Comparison of ENCODE assay signal across 17 cellular contexts in the genomic region with DNA sequence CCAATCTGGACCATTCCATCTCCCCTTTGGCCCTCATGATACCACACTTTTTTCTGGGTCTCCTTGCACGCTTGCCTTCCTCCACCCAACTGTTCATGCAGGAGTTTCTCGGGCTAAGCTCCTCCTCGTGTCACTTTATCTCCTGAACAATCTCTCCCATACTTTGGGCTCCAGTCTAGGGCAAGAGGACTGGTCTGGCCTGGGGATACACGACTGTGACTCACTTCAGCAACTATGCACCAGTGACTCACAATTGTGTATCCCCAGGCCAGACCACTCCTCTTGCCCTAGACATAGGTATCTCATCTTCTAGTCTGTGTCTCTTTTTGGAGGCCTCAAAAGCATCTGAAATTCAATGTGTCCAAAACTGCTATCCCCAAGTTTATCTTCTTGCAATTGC.
DNase-seq lines count a peak whose midpoint lies in the region; ATAC-seq and TF ChIP-seq lines count a peak whose summit lies in the region.
"Had no signal": no experiment of that assay in that cellular context is flagged by ENCODE, and none has a peak within 500 bp of the region (broad histone marks: within the 10 kb centered on the region; RNA-seq: fewer than 3 reads in every experiment).

No MANE protein-coding gene starts in this region.

- no peaks in the 10 kb centered on the region for H4K20me1 ChIP-seq in mammary epithelial cell (ENCODE audit: insufficient read depth, low read length)

- H3K4me3 ChIP-seq in AG10803 (ENCODE audit: low read length) (no peak overlapping the region), mammary epithelial cell (replicated peaks in 1 of 3; ENCODE audit: insufficient read depth in 1 of 3, low read depth in 2 of 3, low read length in 3 of 3) (no peak overlapping the region), kidney epithelial cell (ENCODE audit: low read depth, low read length) (no peak overlapping the region)

- H3K36me3 Mint-ChIP-seq in natural killer cell: no peaks in the 10 kb centered on the region
- H3K36me3 Mint-ChIP-seq: mesothelial cell of epicardium had no signal

- no peak overlapping the region for H3K27ac Mint-ChIP-seq in natural killer cell
- H3K27ac Mint-ChIP-seq: stimulated activated naive CD8-positive, alpha-beta T cell treated with anti-CD3 and anti-CD28 coated beads, Interleukin-15, Interleukin-2, amounts not matched to agents 100 ng/mL and 50 ng/mL, for 24 hours had no signal

- H3K4me1 ChIP-seq in mammary epithelial cell (ENCODE audit: insufficient read depth, low read length): peaks cover 42% of the 10 kb centered on the region

- no peak overlapping the region for H3K4me3 Mint-ChIP-seq in natural killer cell
- H3K4me3 Mint-ChIP-seq: mesothelial cell of epicardium; stimulated activated naive CD8-positive, alpha-beta T cell treated with anti-CD3 and anti-CD28 coated beads, Interleukin-15, Interleukin-2, amounts not matched to agents 100 ng/mL and 50 ng/mL, for 24 hours had no signal

- ATAC-seq in HG03378 (IDR thresholded peaks at IDR 0.05; ENCODE audit: unreplicated experiment) (no peak), natural killer cell (no peak)

- intact Hi-C loops in mammary epithelial cell (cut with micrococcal nuclease) (no loop called here), natural killer cell (cut with micrococcal nuclease) (no loop called here)

- dilution Hi-C loops in mammary epithelial cell (cut with HindIII; ENCODE audit: low sequenced_read_pairs): no loop called here

- CTCF ChIA-PET in mammary epithelial cell (lab: Charles Lee; ENCODE audit: low non-redundant PET): no interaction called here

- in situ Hi-C loops in mammary epithelial cell (cut with MboI; ENCODE audit: low sequenced_read_pairs in 2 of 2): no loop called here

- DNase-seq in AG10803 (ENCODE audit: low read depth) (peak; percentile 24), HT1080 (ENCODE audit: low read depth) (peak; percentile 78), mammary epithelial cell (peak; percentile 90), kidney epithelial cell (ENCODE audit: low read depth) (peak; percentile 39), natural killer cell (no peak), NCI-H2107 treated with DMSO at 0.1 percent for 48 hours (lab: John Stamatoyannopoulos, UW; ENCODE audit: unreplicated experiment) (no peak)
- DNase-seq in activated CD4-positive, CD25-positive, alpha-beta regulatory T cell (lab: John Stamatoyannopoulos, UW): no peak
- DNase-seq: activated CD4-positive, alpha-beta T cell treated with anti-CD3 and anti-CD28 coated beads for 4 hours; cortex of kidney; NCI-H1436 treated with DMSO at 0.1 percent for 48 hours; NCI-H526 treated with DMSO at 0.1 percent for 48 hours; nucleus accumbens; small intestine had no signal

- no peaks in the 10 kb centered on the region for H3K36me3 ChIP-seq in mammary epithelial cell (ENCODE audit: insufficient read depth, low read length)
- H3K36me3 ChIP-seq in kidney epithelial cell (ENCODE audit: control insufficient read depth, insufficient read depth, low read length): no peaks in the 10 kb centered on the region

- no peaks in the 10 kb centered on the region for H3K27me3 Mint-ChIP-seq in natural killer cell (ENCODE audit: low read depth in 2 of 2)
- H3K27me3 Mint-ChIP-seq: stimulated activated naive CD8-positive, alpha-beta T cell treated with anti-CD3 and anti-CD28 coated beads, Interleukin-15, Interleukin-2, amounts not matched to agents 100 ng/mL and 50 ng/mL, for 24 hours had no signal

- H3K27me3 ChIP-seq in mammary epithelial cell (ENCODE audit: insufficient read depth, low read length) (no peaks in the 10 kb centered on the region), kidney epithelial cell (ENCODE audit: control insufficient read depth, insufficient read depth, low read length) (no peaks in the 10 kb centered on the region)

- H3K9me3 Mint-ChIP-seq in natural killer cell: no peaks in the 10 kb centered on the region
- H3K9me3 Mint-ChIP-seq: mesothelial cell of epicardium; stimulated activated naive CD8-positive, alpha-beta T cell treated with anti-CD3 and anti-CD28 coated beads, Interleukin-15, Interleukin-2, amounts not matched to agents 100 ng/mL and 50 ng/mL, for 24 hours had no signal

- WGBS in mammary epithelial cell (ENCODE audit: low coverage, missing lambda C conversion rate): 11% methylated on average over 3 of the region's 4 CpGs

- TF ChIP-seq CTCF in AG10803 (conservative IDR thresholded peaks at IDR 0.05; ENCODE audit: low read length) (no peak), mammary epithelial cell (conservative IDR thresholded peaks at IDR 0.05 in 1 of 2, IDR thresholded peaks at IDR 0.05 in 1 of 2; ENCODE audit: extremely low read depth in 1 of 2, insufficient read depth in 1 of 2, low read depth in 1 of 2, low read length in 2 of 2) (no peak), kidney epithelial cell (IDR thresholded peaks at IDR 0.05; ENCODE audit: insufficient read depth, low read length, poor library complexity, severe bottlenecking) (no peak), natural killer cell (IDR thresholded peaks at IDR 0.05) (no peak)

- no peak overlapping the region for H3K9ac ChIP-seq in mammary epithelial cell (ENCODE audit: insufficient read depth, low read length)
- H3K9ac ChIP-seq: KMS-11 had no signal

- H3K4me2 ChIP-seq in mammary epithelial cell (ENCODE audit: insufficient read depth, low read depth, low read length): peak overlapping the region; percentile 43
- H3K4me2 ChIP-seq: KMS-11 had no signal

- no peaks in the 10 kb centered on the region for H3K4me1 Mint-ChIP-seq in natural killer cell

- no peaks in the 10 kb centered on the region for H3K9me3 ChIP-seq in mammary epithelial cell (replicated peaks; ENCODE audit: insufficient read depth, low read length)

- no peaks in the 10 kb centered on the region for H3K79me2 ChIP-seq in mammary epithelial cell (ENCODE audit: insufficient read depth, low read length)

- peak overlapping the region; percentile 48 for H3K27ac ChIP-seq in mammary epithelial cell (ENCODE audit: insufficient read depth, low read depth, low read length)
- H3K27ac ChIP-seq: KMS-11 had no signal

- BruUV-seq in mammary epithelial cell (replicated peaks; lab: Mats Ljungman, UMichigan): no TSS peak

- peak overlapping the region; percentile 35 for H2AFZ ChIP-seq in mammary epithelial cell (ENCODE audit: low read depth, low read length)

Comparison
In these comparisons a context has a peak if more than half of its experiments do, and no peak if none do; other contexts are left out.
1. DNase-seq: peak in AG10803 (single experiment), HT1080 (single experiment), mammary epithelial cell (single experiment) and kidney epithelial cell (single experiment); none in natural killer cell (single experiment), NCI-H2107 treated with DMSO at 0.1 percent for 48 hours (single experiment) and activated CD4-positive, CD25-positive, alpha-beta regulatory T cell (0 of 4).